ENCODE assay signal across 11 cellular contexts in the genomic region with DNA sequence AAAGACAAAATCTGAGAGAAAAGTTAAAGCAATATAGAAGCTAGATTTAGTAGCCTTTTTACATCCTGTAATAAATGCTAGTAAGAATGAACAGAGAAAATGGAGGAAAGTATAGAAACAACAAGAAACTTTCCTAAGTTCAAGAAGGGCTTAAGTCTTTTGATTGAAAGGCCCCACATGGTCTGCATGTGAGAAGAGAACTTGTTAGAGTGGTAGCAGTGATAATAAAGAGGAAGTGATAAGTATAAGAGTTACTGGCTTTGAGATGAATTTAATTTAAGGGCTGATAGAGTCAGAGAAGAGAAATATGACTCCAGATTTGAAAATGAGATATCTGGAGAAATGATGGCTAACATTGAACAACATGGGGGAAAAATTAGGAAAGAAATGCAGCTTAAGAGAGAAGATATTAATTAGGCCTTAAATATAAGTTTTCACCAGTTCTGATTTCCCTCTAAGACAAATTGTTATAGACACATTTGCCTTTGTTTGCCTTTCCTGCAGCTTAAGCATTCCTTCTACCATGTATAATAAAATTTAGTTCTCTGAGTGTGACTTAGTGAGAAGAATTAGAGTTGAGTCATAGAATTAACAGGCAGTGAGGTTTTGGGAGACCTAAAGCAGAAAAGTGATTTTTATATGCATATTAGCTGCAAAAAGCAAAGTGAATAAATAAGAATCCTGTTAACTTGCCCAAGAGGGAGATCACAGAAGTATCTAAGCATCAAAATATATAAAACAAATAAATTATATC. TPM values are rescaled to one million over a fixed set of nuclear protein-coding genes. Genes with fewer than 3 reads are reported as not detected.
DNase-seq lines count a peak whose midpoint lies in the region; ATAC-seq and TF ChIP-seq lines count a peak whose summit lies in the region.
"Had no signal": no experiment of that assay in that cellular context is flagged by ENCODE, and none has a peak within 500 bp of the region (broad histone marks: within the 10 kb centered on the region; RNA-seq: fewer than 3 reads in every experiment).

No MANE protein-coding gene starts in this region.

- ATAC-seq in activated CD4-positive, alpha-beta T cell treated with anti-CD3 and anti-CD28 coated beads for 36 hours = no peak
- peak; percentile 55 for ATAC-seq in HG03175 (IDR thresholded peaks at IDR 0.05; ENCODE audit: unreplicated experiment)
- peak; percentile 40 for ATAC-seq in activated B cell treated with CpG ODN at 0.5 μM for 24 hours (ENCODE audit: low read depth)
- no peak for ATAC-seq in omental fat pad (ENCODE audit: low FRiP score)

- no peaks in the 10 kb centered on the region for H3K9me3 Mint-ChIP-seq in activated CD4-positive, alpha-beta T cell treated with anti-CD3 and anti-CD28 coated beads for 36 hours (ENCODE audit: low read depth)
- H3K9me3 Mint-ChIP-seq in activated B cell treated with CpG ODN at 0.5 μM for 24 hours (no peaks in the 10 kb centered on the region), osteocyte (ENCODE audit: unreplicated experiment) (no peaks in the 10 kb centered on the region)

- CTCF ChIA-PET in activated CD4-positive, alpha-beta T cell treated with anti-CD3 and anti-CD28 coated beads for 36 hours (lab: Charles Lee) = interaction anchor here (1.0 kb wide), 1 partner anchor 113 kb away, joined by 3 read pairs; a partner anchor contains a TSS
- CTCF ChIA-PET in activated B cell treated with CpG ODN at 0.5 μM for 24 hours (lab: Charles Lee) = no interaction called here

- peaks cover 14% of the 10 kb centered on the region for H3K36me3 Mint-ChIP-seq in activated CD4-positive, alpha-beta T cell treated with anti-CD3 and anti-CD28 coated beads for 36 hours (ENCODE audit: low read depth)
- H3K36me3 Mint-ChIP-seq in activated B cell treated with CpG ODN at 0.5 μM for 24 hours (ENCODE audit: low read depth) (peaks cover 21% of the 10 kb centered on the region), osteocyte (ENCODE audit: unreplicated experiment) (peaks cover 22% of the 10 kb centered on the region)

- TF ChIP-seq CTCF in activated B cell treated with CpG ODN at 0.5 μM for 24 hours (IDR thresholded peaks at IDR 0.05) (no peak), osteocyte (IDR thresholded peaks at IDR 0.05) (no peak), omental fat pad (IDR thresholded peaks at IDR 0.05) (no peak)

- peak overlapping the region; percentile 33 for H3K4me3 Mint-ChIP-seq in activated CD4-positive, alpha-beta T cell treated with anti-CD3 and anti-CD28 coated beads for 36 hours
- H3K4me3 Mint-ChIP-seq in activated B cell treated with CpG ODN at 0.5 μM for 24 hours (no peak overlapping the region), osteocyte (ENCODE audit: unreplicated experiment) (no peak overlapping the region)

- no peaks in the 10 kb centered on the region for H3K27me3 Mint-ChIP-seq in activated CD4-positive, alpha-beta T cell treated with anti-CD3 and anti-CD28 coated beads for 36 hours
- no peaks in the 10 kb centered on the region for H3K27me3 Mint-ChIP-seq in activated B cell treated with CpG ODN at 0.5 μM for 24 hours
- H3K27me3 Mint-ChIP-seq in osteocyte (ENCODE audit: unreplicated experiment) = no peaks in the 10 kb centered on the region

- DNase-seq in activated CD4-positive, alpha-beta T cell treated with anti-CD3 and anti-CD28 coated beads for 36 hours = no peak
- DNase-seq in activated CD4-positive, alpha-beta T cell treated with anti-CD3 and anti-CD28 coated beads, Interleukin-2, amount 50 U/mL, for 1 hour = no peak
- no peak for DNase-seq in activated B cell treated with CpG ODN at 0.5 μM for 24 hours
- no peak for DNase-seq in osteocyte (ENCODE audit: extremely low spot score, unreplicated experiment)
- no peak for DNase-seq in G401 (ENCODE audit: low spot score)
- no peak for DNase-seq in HuH-7 (ENCODE audit: low spot score)
- no peak for DNase-seq in omental fat pad (ENCODE audit: low spot score)
- DNase-seq: ACHN; activated CD4-positive, alpha-beta T cell treated with anti-CD3 and anti-CD28 coated beads, Interleukin-2, amount 50 U/mL, for 4 hours; NCI-H1092 treated with DMSO at 0.1 percent for 48 hours had no signal

- POLR2A ChIA-PET in activated CD4-positive, alpha-beta T cell treated with anti-CD3 and anti-CD28 coated beads for 36 hours (lab: Charles Lee) = no interaction called here
- POLR2A ChIA-PET in activated B cell treated with CpG ODN at 0.5 μM for 24 hours (lab: Charles Lee) = no interaction called here

- peak overlapping the region; percentile 88 for H3K27ac Mint-ChIP-seq in activated CD4-positive, alpha-beta T cell treated with anti-CD3 and anti-CD28 coated beads for 36 hours
- H3K27ac Mint-ChIP-seq in activated B cell treated with CpG ODN at 0.5 μM for 24 hours (peak overlapping the region; percentile 62), osteocyte (ENCODE audit: unreplicated experiment) (peak overlapping the region; percentile 20)

- intact Hi-C loops in activated CD4-positive, alpha-beta T cell treated with anti-CD3 and anti-CD28 coated beads for 36 hours (cut with DNase I, micrococcal nuclease) = loop anchor here (2.0 to 5.0 kb wide), 4 partner anchors 15 to 386 kb away; a partner anchor contains a TSS
- intact Hi-C loops in activated B cell treated with CpG ODN at 0.5 μM for 24 hours (cut with micrococcal nuclease) = loop anchor here (1.0 to 5.0 kb wide), 4 partner anchors 13 to 426 kb away; a partner anchor contains a TSS

- H3K4me1 Mint-ChIP-seq in activated CD4-positive, alpha-beta T cell treated with anti-CD3 and anti-CD28 coated beads for 36 hours = peaks cover 64% of the 10 kb centered on the region
- H3K4me1 Mint-ChIP-seq in activated B cell treated with CpG ODN at 0.5 μM for 24 hours (peaks cover 50% of the 10 kb centered on the region), osteocyte (ENCODE audit: unreplicated experiment) (peaks cover 58% of the 10 kb centered on the region)

- in situ Hi-C loops in G401 (cut with HindIII; ENCODE audit: low sequenced_read_pairs) = no loop called here

RNA-seq across cellular contexts. Expression of a gene that starts 18.4 kb away (rescaled TPM):
- 10 to 100 TPM; 34.0 to 37.9 TPM for total RNA-seq in activated CD4-positive, alpha-beta T cell treated with anti-CD3 and anti-CD28 coated beads for 36 hours
- total RNA-seq in activated B cell treated with CpG ODN at 0.5 μM for 24 hours (55.4 and 67.0 TPM in 2 replicates), osteocyte (84.6 and 90.0 TPM in 2 replicates), omental fat pad (10 to 100 TPM; 40.4 to 78.2 (median 44.9) TPM)
- 10.8 and 14.2 TPM in 2 replicates for total RNA-seq in G401 (2014; rRNA removed; shearing (Covaris generic))

Comparison
In these comparisons a context has a peak if more than half of its experiments do, and no peak if none do; other contexts are left out.
1. ATAC-seq: peak in HG03175 (single experiment) and activated B cell treated with CpG ODN at 0.5 μM for 24 hours (single experiment); none in activated CD4-positive, alpha-beta T cell treated with anti-CD3 and anti-CD28 coated beads for 36 hours (single experiment) and omental fat pad (single experiment).
2. H3K27ac Mint-ChIP-seq: peak in every context shown above with its lines; median percentile 88 in activated CD4-positive, alpha-beta T cell treated with anti-CD3 and anti-CD28 coated beads for 36 hours; 62 in activated B cell treated with CpG ODN at 0.5 μM for 24 hours; 20 in osteocyte.